16 cellular contexts compared by ENCODE assay signal in the genomic region with DNA sequence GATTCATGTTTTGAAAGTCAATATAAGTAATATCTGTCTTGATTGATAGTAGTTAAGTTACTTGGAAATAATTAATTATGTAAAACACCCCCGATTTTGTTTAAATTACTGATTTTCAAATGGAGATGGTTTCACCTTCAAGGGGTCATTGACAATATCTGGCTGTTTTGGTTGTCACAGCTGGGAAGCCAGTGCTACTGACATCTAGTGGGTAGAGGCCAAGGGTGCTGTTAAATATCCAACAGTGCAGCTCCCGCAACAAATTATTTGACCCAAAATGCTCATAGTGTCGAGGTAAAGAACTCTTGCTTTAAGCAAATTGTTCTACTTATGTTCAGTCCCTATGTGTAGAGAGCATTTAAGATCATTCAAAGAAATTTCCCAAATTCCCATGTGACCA. TPM values are rescaled to one million over a fixed set of nuclear protein-coding genes. Genes with fewer than 3 reads are reported as not detected.
DNase-seq lines count a peak whose midpoint lies in the region; ATAC-seq and TF ChIP-seq lines count a peak whose summit lies in the region.
"Had no signal": no experiment of that assay in that cellular context is flagged by ENCODE, and none has a peak within 500 bp of the region (broad histone marks: within the 10 kb centered on the region; RNA-seq: fewer than 3 reads in every experiment).

No MANE protein-coding gene starts in this region.

- TF ChIP-seq CTCF in Caco-2 (IDR thresholded peaks at IDR 0.05; ENCODE audit: insufficient read depth in 1 of 2, low read depth in 1 of 2, low read length in 1 of 2, severe bottlenecking in 1 of 2, unreplicated experiment in 1 of 2) (peak; percentile 29 to 61), LNCaP clone FGC (IDR thresholded peaks at IDR 0.05; ENCODE audit: control insufficient read depth, extremely low read depth, insufficient read depth) (peak; percentile 44), brain microvascular endothelial cell (IDR thresholded peaks at IDR 0.05; ENCODE audit: low read depth, low read length, missing control alignments) (peak; percentile 36), liver (IDR thresholded peaks at IDR 0.05; ENCODE audit: low read depth, low read length, missing input control) (peak; percentile 16)

- H3K4me1 ChIP-seq in Caco-2 (no peaks in the 10 kb centered on the region), liver (ENCODE audit: control insufficient read depth in 4 of 4, insufficient read depth in 4 of 4, low read length in 3 of 4) (no peaks in the 10 kb centered on the region)
- H3K4me1 ChIP-seq: right atrium auricular region, SJCRH30, tibial nerve had no signal

- H3K36me3 ChIP-seq in Caco-2 (ENCODE audit: control insufficient read depth, insufficient read depth, low read length), result no peaks in the 10 kb centered on the region
- H3K36me3 ChIP-seq in brain microvascular endothelial cell (replicated peaks), result no peaks in the 10 kb centered on the region
- H3K36me3 ChIP-seq in liver (ENCODE audit: control insufficient read depth in 4 of 4, insufficient read depth in 3 of 4, low read depth in 1 of 4, low read length in 3 of 4), result no peaks in the 10 kb centered on the region
- no peaks in the 10 kb centered on the region for H3K36me3 ChIP-seq in MG63
- H3K36me3 ChIP-seq: right atrium auricular region, SJCRH30, tibial nerve had no signal

- H3K4me3 ChIP-seq in Caco-2 (ENCODE audit: low read depth, low read length) (no peak overlapping the region), LNCaP clone FGC (ENCODE audit: low read depth, low read length) (no peak overlapping the region), brain microvascular endothelial cell (ENCODE audit: low read depth, low read length) (no peak overlapping the region), liver (ENCODE audit: low read depth in 1 of 3, low read length in 3 of 3) (no peak overlapping the region), MG63 (no peak overlapping the region)
- H3K4me3 ChIP-seq: right atrium auricular region, SJCRH30, tibial nerve had no signal

- TF ChIP-seq RAD21 in liver (IDR thresholded peaks at IDR 0.05), result peak; percentile 43 to 61

- CTCF ChIA-PET in Caco-2 (lab: Charles Lee), result no interaction called here

- in situ Hi-C loops in brain microvascular endothelial cell (cut with HindIII; ENCODE audit: low pct_ligation_motif_present, low sequenced_read_pairs), result no loop called here

- no peak overlapping the region for H3K9ac ChIP-seq in liver (ENCODE audit: low read depth in 1 of 2, low read length in 2 of 2)

- H3K9me3 ChIP-seq in Caco-2 (no peaks in the 10 kb centered on the region), liver (ENCODE audit: control insufficient read depth in 4 of 4, low read length in 3 of 4) (no peaks in the 10 kb centered on the region), MG63 (no peaks in the 10 kb centered on the region)
- H3K9me3 ChIP-seq: right atrium auricular region, SJCRH30, tibial nerve had no signal

- POLR2A ChIA-PET in Caco-2 (lab: Charles Lee), result no interaction called here

- H3K27me3 Mint-ChIP-seq in Caco-2 (ENCODE audit: insufficient read depth, unreplicated experiment), result no peaks in the 10 kb centered on the region
- H3K27me3 Mint-ChIP-seq: naive thymus-derived CD8-positive, alpha-beta T cell had no signal

- 28% methylated on average over 3 of the region's 3 CpGs for WGBS in liver

- H3K27ac ChIP-seq in brain microvascular endothelial cell (no peak overlapping the region), liver (ENCODE audit: low read depth in 1 of 2, low read length in 2 of 2) (no peak overlapping the region)
- H3K27ac ChIP-seq: right atrium auricular region, SJCRH30, tibial nerve had no signal

- no peaks in the 10 kb centered on the region for H3K4me1 Mint-ChIP-seq in Caco-2 (ENCODE audit: low read depth, unreplicated experiment)
- H3K4me1 Mint-ChIP-seq: naive thymus-derived CD8-positive, alpha-beta T cell had no signal

- peak in 1 of 2 experiments; percentile 29 for DNase-seq in Caco-2
- DNase-seq in LNCaP clone FGC (ENCODE audit: low read depth), result no peak
- no peak for DNase-seq in brain microvascular endothelial cell
- DNase-seq in ecto neural progenitor cell (ENCODE audit: low spot score), result no peak
- no peak for DNase-seq in activated CD8-positive, alpha-beta memory T cell treated with anti-CD3 and anti-CD28 coated beads, Interleukin-2, amount 50 U/mL, for 48 hours
- no peak for DNase-seq in MG63
- DNase-seq: IMR-90; naive thymus-derived CD8-positive, alpha-beta T cell; NCI-H187 treated with DMSO at 0.1 percent for 48 hours; SJCRH30; stimulated activated CD4-positive, alpha-beta T cell treated with anti-CD3 and anti-CD28 coated beads, Interleukin-2, amount 100 ng/mL, for 48 hours had no signal

- H3K27ac Mint-ChIP-seq in Caco-2 (ENCODE audit: unreplicated experiment), result no peak overlapping the region
- H3K27ac Mint-ChIP-seq: naive thymus-derived CD8-positive, alpha-beta T cell had no signal

- H3K9me3 Mint-ChIP-seq in Caco-2 (ENCODE audit: unreplicated experiment), result no peaks in the 10 kb centered on the region

- no peaks in the 10 kb centered on the region for H3K27me3 ChIP-seq in Caco-2 (replicated peaks; ENCODE audit: control insufficient read depth, insufficient read depth, low read length)
- H3K27me3 ChIP-seq in brain microvascular endothelial cell (replicated peaks), result no peaks in the 10 kb centered on the region
- no peaks in the 10 kb centered on the region for H3K27me3 ChIP-seq in liver (ENCODE audit: control insufficient read depth in 4 of 4, insufficient read depth in 4 of 4, low read length in 3 of 4)
- H3K27me3 ChIP-seq in MG63, result no peaks in the 10 kb centered on the region
- H3K27me3 ChIP-seq: right atrium auricular region, SJCRH30, tibial nerve had no signal

- ATAC-seq in GM21825 (IDR thresholded peaks at IDR 0.05; ENCODE audit: unreplicated experiment), result no peak
- ATAC-seq: naive thymus-derived CD8-positive, alpha-beta T cell had no signal

- H3K36me3 Mint-ChIP-seq in Caco-2 (ENCODE audit: insufficient read depth, unreplicated experiment), result no peaks in the 10 kb centered on the region
- H3K36me3 Mint-ChIP-seq: naive thymus-derived CD8-positive, alpha-beta T cell had no signal

- no peak overlapping the region for H3K4me3 Mint-ChIP-seq in Caco-2 (ENCODE audit: unreplicated experiment)
- H3K4me3 Mint-ChIP-seq: naive thymus-derived CD8-positive, alpha-beta T cell had no signal

- intact Hi-C loops in Caco-2 (cut with micrococcal nuclease; ENCODE audit: unreplicated experiment), result loop anchor here (2.0 kb wide), 1 partner anchor 179 kb away; no protein-coding TSS in a partner anchor

- BruUV-seq in Caco-2 (replicated peaks; lab: Mats Ljungman, UMichigan), result no TSS peak

TF ChIP-seq in liver, 16 proteins besides CTCF, POLR2A, EP300 and RAD21 (continues in another document):
- no peak for TF ChIP-seq HNF4A (conservative IDR thresholded peaks at IDR 0.05)
- TF ChIP-seq TAF1 (conservative IDR thresholded peaks at IDR 0.05), result no peak
- no peak for TF ChIP-seq FOXA2 (IDR thresholded peaks at IDR 0.05)
- TF ChIP-seq JUND (IDR thresholded peaks at IDR 0.05), result no peak
- no peak for TF ChIP-seq RXRA (IDR thresholded peaks at IDR 0.05)
- no peak for TF ChIP-seq GABPA (IDR thresholded peaks at IDR 0.05 in 1 of 2, conservative IDR thresholded peaks at IDR 0.05 in 1 of 2)
- TF ChIP-seq, protein P1, sequence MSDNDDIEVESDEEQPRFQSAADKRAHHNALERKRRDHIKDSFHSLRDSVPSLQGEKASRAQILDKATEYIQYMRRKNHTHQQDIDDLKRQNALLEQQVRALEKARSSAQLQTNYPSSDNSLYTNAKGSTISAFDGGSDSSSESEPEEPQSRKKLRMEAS (IDR thresholded peaks at IDR 0.05), result no peak
- no peak for TF ChIP-seq YY1 (IDR thresholded peaks at IDR 0.05)
- TF ChIP-seq HNF4G (IDR thresholded peaks at IDR 0.05), result no peak
- TF ChIP-seq, protein P2, sequence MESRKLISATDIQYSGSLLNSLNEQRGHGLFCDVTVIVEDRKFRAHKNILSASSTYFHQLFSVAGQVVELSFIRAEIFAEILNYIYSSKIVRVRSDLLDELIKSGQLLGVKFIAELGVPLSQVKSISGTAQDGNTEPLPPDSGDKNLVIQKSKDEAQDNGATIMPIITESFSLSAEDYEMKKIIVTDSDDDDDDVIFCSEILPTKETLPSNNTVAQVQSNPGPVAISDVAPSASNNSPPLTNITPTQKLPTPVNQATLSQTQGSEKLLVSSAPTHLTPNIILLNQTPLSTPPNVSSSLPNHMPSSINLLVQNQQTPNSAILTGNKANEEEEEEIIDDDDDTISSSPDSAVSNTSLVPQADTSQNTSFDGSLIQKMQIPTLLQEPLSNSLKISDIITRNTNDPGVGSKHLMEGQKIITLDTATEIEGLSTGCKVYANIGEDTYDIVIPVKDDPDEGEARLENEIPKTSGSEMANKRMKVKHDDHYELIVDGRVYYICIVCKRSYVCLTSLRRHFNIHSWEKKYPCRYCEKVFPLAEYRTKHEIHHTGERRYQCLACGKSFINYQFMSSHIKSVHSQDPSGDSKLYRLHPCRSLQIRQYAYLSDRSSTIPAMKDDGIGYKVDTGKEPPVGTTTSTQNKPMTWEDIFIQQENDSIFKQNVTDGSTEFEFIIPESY (IDR thresholded peaks at IDR 0.05), result no peak
- no peak for TF ChIP-seq EGR1 (IDR thresholded peaks at IDR 0.05; ENCODE audit: low read depth in 2 of 2)
- TF ChIP-seq NR2F2 (IDR thresholded peaks at IDR 0.05), result no peak
- TF ChIP-seq FOXA1 (IDR thresholded peaks at IDR 0.05), result no peak

RNA-seq across cellular contexts. Expression of a gene that starts 50.6 kb away (rescaled TPM):
- total RNA-seq in Caco-2 (2022), result not detected in 2 replicates
- total RNA-seq in liver, result 1 to 10 TPM in 1 of 2 donors, under 1 TPM in 1; 0.33 to 1.3 TPM
- polyA plus RNA-seq in liver, result under 1 TPM; 0.68 to 0.84 TPM
- not detected in 2 replicates for total RNA-seq in MG63 (2014; rRNA removed; shearing (Covaris generic); ENCODE audit: low replicate concordance)
- total RNA-seq: IMR-90; naive thymus-derived CD8-positive, alpha-beta T cell had no signal
- polyA plus RNA-seq: BJ; IMR-90; naive thymus-derived CD8-positive, alpha-beta T cell had no signal
